1 cellular context compared by ENCODE assay signal in the genomic region with DNA sequence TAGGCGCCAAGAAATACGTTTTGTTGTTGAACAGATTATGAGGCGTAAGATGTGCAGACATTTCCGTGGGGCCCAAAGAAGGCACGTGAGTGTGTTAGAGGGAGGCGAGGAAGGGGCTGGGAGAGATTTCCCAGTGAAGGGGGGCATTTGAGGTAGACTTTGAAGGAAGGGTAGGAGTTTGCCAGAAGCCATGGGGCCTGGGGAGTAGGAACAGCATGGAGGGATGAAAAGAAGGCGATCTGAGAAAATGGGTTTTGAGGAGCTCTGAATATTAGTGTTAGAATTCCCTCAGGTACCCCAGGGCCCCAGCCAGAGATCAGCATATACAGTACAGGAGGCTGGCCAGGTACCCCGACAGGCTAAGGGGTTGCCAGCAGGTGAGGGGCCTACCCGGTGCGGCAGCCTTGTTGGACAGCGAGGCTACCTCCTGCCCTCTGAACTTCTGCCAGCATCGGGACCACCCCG.
TF ChIP-seq lines count a peak whose summit lies in the region.

No MANE protein-coding gene starts in this region.

TF ChIP-seq in liver, 16 proteins besides CTCF, POLR2A, EP300 and RAD21 (continued from another document):
- TF ChIP-seq, protein P1, sequence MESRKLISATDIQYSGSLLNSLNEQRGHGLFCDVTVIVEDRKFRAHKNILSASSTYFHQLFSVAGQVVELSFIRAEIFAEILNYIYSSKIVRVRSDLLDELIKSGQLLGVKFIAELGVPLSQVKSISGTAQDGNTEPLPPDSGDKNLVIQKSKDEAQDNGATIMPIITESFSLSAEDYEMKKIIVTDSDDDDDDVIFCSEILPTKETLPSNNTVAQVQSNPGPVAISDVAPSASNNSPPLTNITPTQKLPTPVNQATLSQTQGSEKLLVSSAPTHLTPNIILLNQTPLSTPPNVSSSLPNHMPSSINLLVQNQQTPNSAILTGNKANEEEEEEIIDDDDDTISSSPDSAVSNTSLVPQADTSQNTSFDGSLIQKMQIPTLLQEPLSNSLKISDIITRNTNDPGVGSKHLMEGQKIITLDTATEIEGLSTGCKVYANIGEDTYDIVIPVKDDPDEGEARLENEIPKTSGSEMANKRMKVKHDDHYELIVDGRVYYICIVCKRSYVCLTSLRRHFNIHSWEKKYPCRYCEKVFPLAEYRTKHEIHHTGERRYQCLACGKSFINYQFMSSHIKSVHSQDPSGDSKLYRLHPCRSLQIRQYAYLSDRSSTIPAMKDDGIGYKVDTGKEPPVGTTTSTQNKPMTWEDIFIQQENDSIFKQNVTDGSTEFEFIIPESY (IDR thresholded peaks at IDR 0.05): no peak
- TF ChIP-seq GABPA (IDR thresholded peaks at IDR 0.05 in 1 of 2, conservative IDR thresholded peaks at IDR 0.05 in 1 of 2) (no peak), HNF4G (IDR thresholded peaks at IDR 0.05) (no peak), EGR1 (IDR thresholded peaks at IDR 0.05; ENCODE audit: low read depth in 2 of 2) (no peak), RXRA (IDR thresholded peaks at IDR 0.05) (no peak)
TF ChIP-seq in liver: peak in this region for 0.
